Comparison of ENCODE assay signal across 10 cellular contexts in the genomic region with DNA sequence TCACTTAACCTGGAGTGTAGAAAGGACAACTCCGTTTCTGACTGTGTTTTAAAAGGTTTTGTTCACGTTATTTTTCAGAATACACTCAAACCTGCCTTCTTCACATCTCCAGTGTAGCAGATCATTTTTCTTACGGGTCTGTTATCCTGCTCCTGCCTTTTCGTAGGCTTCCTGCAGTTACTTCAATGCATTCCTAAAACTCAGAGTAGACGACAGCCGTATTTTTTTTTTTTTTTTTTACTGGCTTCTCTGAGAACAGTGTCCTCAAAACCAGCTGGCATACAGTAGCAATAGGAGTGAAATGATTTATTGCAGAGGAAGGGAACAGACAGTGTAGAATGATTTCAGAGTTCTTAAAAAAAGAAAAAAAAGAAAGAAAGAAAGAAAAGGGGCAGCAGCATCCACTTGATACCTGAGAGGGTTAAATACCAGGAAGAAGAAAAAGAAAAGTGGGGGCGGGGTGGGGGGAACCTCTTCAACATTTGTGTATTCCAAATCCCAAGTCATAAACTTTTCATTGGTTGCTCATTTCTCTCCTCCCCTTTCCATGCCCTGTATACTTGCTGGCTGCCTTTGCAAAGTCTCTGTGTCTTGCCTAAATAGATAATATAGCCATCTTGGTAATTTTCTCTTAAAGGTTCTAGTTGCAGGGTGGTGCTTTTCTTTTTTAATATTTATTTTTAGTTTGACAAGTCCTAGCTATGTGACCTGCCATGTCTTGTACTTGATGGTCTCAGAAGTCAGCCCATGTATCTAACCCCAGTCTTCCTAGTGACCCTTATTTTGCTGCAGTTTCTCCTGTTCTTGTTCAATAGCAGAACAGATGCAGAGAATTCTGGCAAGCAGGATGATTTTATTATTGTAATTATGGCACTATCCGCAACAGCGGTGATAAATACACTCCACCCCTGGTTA. TPM values are rescaled to one million over a fixed set of nuclear protein-coding genes. Genes with fewer than 3 reads are reported as not detected.
DNase-seq lines count a peak whose midpoint lies in the region; ATAC-seq and TF ChIP-seq lines count a peak whose summit lies in the region.
"Had no signal": no experiment of that assay in that cellular context is flagged by ENCODE, and none has a peak within 500 bp of the region (broad histone marks: within the 10 kb centered on the region; RNA-seq: fewer than 3 reads in every experiment).

No MANE protein-coding gene starts in this region.

- peak overlapping the region; percentile 85 for H3K27ac Mint-ChIP-seq in type B pancreatic cell
- H3K27ac Mint-ChIP-seq: activated CD8-positive, alpha-beta T cell treated with anti-CD3 and anti-CD28 coated beads for 36 hours had no signal

- TF ChIP-seq CTCF in brain microvascular endothelial cell (IDR thresholded peaks at IDR 0.05; ENCODE audit: low read depth, low read length, missing control alignments) (no peak), type B pancreatic cell (conservative IDR thresholded peaks at IDR 0.05) (no peak)

- H3K27ac ChIP-seq in brain microvascular endothelial cell: peak overlapping the region; percentile 93

- no peaks in the 10 kb centered on the region for H3K27me3 ChIP-seq in brain microvascular endothelial cell (replicated peaks)

- DNase-seq in SIG-M5 treated with dmso at 0.1 percent for 504 hours (lab: John Stamatoyannopoulos, UW; ENCODE audit: unreplicated experiment): peak; percentile 29
- DNase-seq in SIG-M5 (lab: John Stamatoyannopoulos, UW): no peak
- peak; percentile 91 for DNase-seq in brain microvascular endothelial cell
- DNase-seq in left kidney (ENCODE audit: low read depth, low spot score): peak; percentile 66
- no peak for DNase-seq in type B pancreatic cell (ENCODE audit: extremely low spot score, unreplicated experiment)
- no peak for DNase-seq in activated effector memory CD4-positive, alpha-beta T cell treated with Interleukin-2 at 50 U/mL for 16 hours
- no peak for DNase-seq in AG08395 (ENCODE audit: low spot score)
- DNase-seq: CD4-positive, CD25-positive, alpha-beta regulatory T cell had no signal

- peaks cover 38% of the 10 kb centered on the region for H3K27me3 Mint-ChIP-seq in type B pancreatic cell

- H3K4me3 ChIP-seq in brain microvascular endothelial cell (ENCODE audit: low read depth, low read length): peak overlapping the region; percentile 95

- H3K4me1 Mint-ChIP-seq in type B pancreatic cell (ENCODE audit: unreplicated experiment): peaks cover 13% of the 10 kb centered on the region

- ATAC-seq in HG02840 (IDR thresholded peaks at IDR 0.05; ENCODE audit: low FRiP score, unreplicated experiment): no peak
- ATAC-seq: activated CD8-positive, alpha-beta T cell treated with anti-CD3 and anti-CD28 coated beads for 36 hours had no signal

- H3K4me3 Mint-ChIP-seq in type B pancreatic cell: no peak overlapping the region
- H3K4me3 Mint-ChIP-seq: activated CD8-positive, alpha-beta T cell treated with anti-CD3 and anti-CD28 coated beads for 36 hours had no signal

- in situ Hi-C loops in brain microvascular endothelial cell (cut with HindIII; ENCODE audit: low pct_ligation_motif_present, low sequenced_read_pairs): no loop called here

- H3K36me3 Mint-ChIP-seq in type B pancreatic cell: peaks cover 22% of the 10 kb centered on the region

- no peaks in the 10 kb centered on the region for H3K9me3 Mint-ChIP-seq in type B pancreatic cell
- H3K9me3 Mint-ChIP-seq: activated CD8-positive, alpha-beta T cell treated with anti-CD3 and anti-CD28 coated beads for 36 hours had no signal

- peaks cover 28% of the 10 kb centered on the region for H3K36me3 ChIP-seq in brain microvascular endothelial cell (replicated peaks)

RNA-seq across cellular contexts. Expression of gene TGFB2, which starts 2.8 kb away (rescaled TPM):
- total RNA-seq in type B pancreatic cell (ENCODE audit: low replicate concordance): 18.4 and 207 TPM in 2 replicates
- total RNA-seq: activated CD8-positive, alpha-beta T cell treated with anti-CD3 and anti-CD28 coated beads for 36 hours; CD4-positive, CD25-positive, alpha-beta regulatory T cell had no signal

Comparison
In these comparisons a context has a peak if more than half of its experiments do, and no peak if none do; other contexts are left out.
1. DNase-seq: peak in SIG-M5 treated with dmso at 0.1 percent for 504 hours (single experiment), brain microvascular endothelial cell (single experiment) and left kidney (single experiment); none in SIG-M5 (single experiment), type B pancreatic cell (single experiment), activated effector memory CD4-positive, alpha-beta T cell treated with Interleukin-2 at 50 U/mL for 16 hours (single experiment) and AG08395 (single experiment).